12 cellular contexts compared by ENCODE assay signal in genomic region chr22:19143212-19143611, GRCh38. TPM values are rescaled to one million over a fixed set of nuclear protein-coding genes. Genes with fewer than 3 reads are reported as not detected.
A peak's percentile ranks its signal among the peaks of the same experiment; 100 is the strongest.
DNase-seq lines count a peak whose midpoint lies in the region; ATAC-seq and TF ChIP-seq lines count a peak whose summit lies in the region.
"Had no signal": no experiment of that assay in that cellular context is flagged by ENCODE, and none has a peak within 500 bp of the region (broad histone marks: within the 10 kb centered on the region; RNA-seq: fewer than 3 reads in every experiment).

No MANE protein-coding gene starts in this region.

- CTCF ChIA-PET in GM10248 (lab: Yijun Ruan, JAX), result interaction anchor here (0.7 to 4.7 kb wide), 14 partner anchors 10 to 486 kb away, joined by 3 to 39 read pairs (median 6); partner anchors contain the start of genes CLTCL1 and TSSK2

- H3K79me2 ChIP-seq in osteoblast (ENCODE audit: insufficient read depth, low read length), result peaks cover 23% of the 10 kb centered on the region

- H3K27me3 ChIP-seq in osteoblast (ENCODE audit: insufficient read depth, low read length), result peaks cover 17% of the 10 kb centered on the region

- peak overlapping the region; percentile 97; the same call in 1 of the 2 replicates for H3K4me3 ChIP-seq in GM08714 (ENCODE audit: low read length)
- peak overlapping the region; percentile 81 for H3K4me3 ChIP-seq in NB4 (ENCODE audit: low read depth, low read length)
- H3K4me3 ChIP-seq in osteoblast (ENCODE audit: insufficient read depth, low read length), result peak overlapping the region; percentile 100

- no peak overlapping the region for H3K27ac Mint-ChIP-seq in central memory CD8-positive, alpha-beta T cell (ENCODE audit: low read depth)

- peaks cover 6% of the 10 kb centered on the region for H4K20me1 ChIP-seq in osteoblast (ENCODE audit: insufficient read depth, low read length)

- DNase-seq in NB4 (ENCODE audit: low read depth) (no peak), osteoblast (ENCODE audit: insufficient read length, low spot score, missing footprints) (peak; percentile 11), DMS153 treated with DMSO at 0.1 percent for 48 hours (lab: John Stamatoyannopoulos, UW; ENCODE audit: unreplicated experiment) (no peak), NCI-H510A (lab: John Stamatoyannopoulos, UW) (no peak), GM10248 (ENCODE audit: extremely low spot score) (no peak)
- DNase-seq in central memory CD8-positive, alpha-beta T cell (ENCODE audit: low spot score in 2 of 2), result no peak
- DNase-seq: NCI-H146; Right ventricle myocardium superior; stimulated activated CD4-positive, alpha-beta T cell treated with anti-CD3 and anti-CD28 coated beads, Interleukin-12 subunit alpha, Interleukin-12 subunit beta, amount 100 ng/mL, for 4 hours had no signal

- peaks cover 18% of the 10 kb centered on the region for H3K4me1 Mint-ChIP-seq in central memory CD8-positive, alpha-beta T cell

- TF ChIP-seq CTCF in NB4 (IDR thresholded peaks at IDR 0.05; ENCODE audit: low read depth, low read length), result no peak
- TF ChIP-seq CTCF in osteoblast (IDR thresholded peaks at IDR 0.05; ENCODE audit: extremely low read depth, low read depth, low read length), result no peak
- no peak for TF ChIP-seq CTCF in GM10248 (IDR thresholded peaks at IDR 0.05; ENCODE audit: control extremely low read depth, extremely low read depth, low read depth, missing control alignments)

- H3K4me2 ChIP-seq in osteoblast (ENCODE audit: insufficient read depth, low read length), result peak overlapping the region; percentile 93

- no peak for TF ChIP-seq POLR2A in NB4 (IDR thresholded peaks at IDR 0.05; ENCODE audit: extremely low read depth, insufficient read length)

- no peak overlapping the region for H3K27ac ChIP-seq in osteoblast (ENCODE audit: low read depth, low read length)

- H3K9me3 Mint-ChIP-seq in central memory CD8-positive, alpha-beta T cell, result no peaks in the 10 kb centered on the region

- H3K36me3 ChIP-seq in osteoblast (ENCODE audit: insufficient read depth, low read length), result peaks cover 40% of the 10 kb centered on the region

- no peaks in the 10 kb centered on the region for H3K9me3 ChIP-seq in osteoblast (ENCODE audit: low read depth, low read length)

- H3K4me1 ChIP-seq in osteoblast (ENCODE audit: insufficient read depth, low read length), result peaks cover 5% of the 10 kb centered on the region

- no peaks in the 10 kb centered on the region for H3K27me3 Mint-ChIP-seq in central memory CD8-positive, alpha-beta T cell

- ATAC-seq in central memory CD8-positive, alpha-beta T cell (replicated peaks; ENCODE audit: extremely low read depth, poor library complexity, severe bottlenecking), result no peak

- H3K4me3 Mint-ChIP-seq in central memory CD8-positive, alpha-beta T cell, result peak overlapping the region; percentile 99

- POLR2A ChIA-PET in GM10248 (lab: Yijun Ruan, JAX), result interaction anchor here (1.0 kb wide), 1 partner anchor 31 kb away, joined by 3 read pairs; no protein-coding TSS in a partner anchor

- H3K36me3 Mint-ChIP-seq in central memory CD8-positive, alpha-beta T cell (ENCODE audit: insufficient read depth), result peaks cover 28% of the 10 kb centered on the region

- no peak overlapping the region for H2AFZ ChIP-seq in osteoblast (ENCODE audit: low read length)

RNA-seq across cellular contexts. Expression of gene ESS2, which starts 1.2 kb away (rescaled TPM):
- 19.4 and 22.1 TPM in 2 replicates for total RNA-seq in osteoblast

RNA-seq across cellular contexts. Expression of gene GSC2, which starts 6.9 kb away (rescaled TPM):
- total RNA-seq in osteoblast, result not detected in 2 replicates
- total RNA-seq: liver, Right ventricle myocardium superior had no signal

RNA-seq across cellular contexts. Expression of gene TSSK2, which starts 12.1 kb away (rescaled TPM):
- total RNA-seq in osteoblast, result not detected in 2 replicates
- total RNA-seq: Right ventricle myocardium superior, temporal lobe had no signal

RNA-seq across cellular contexts. Expression of gene DGCR2, which starts 21.0 kb away (rescaled TPM):
- total RNA-seq in osteoblast, result 40.7 and 43.4 TPM in 2 replicates

RNA-seq across cellular contexts. Expression of gene SLC25A1, which starts 35.3 kb away (rescaled TPM):
- 63.7 and 69.2 TPM in 2 replicates for total RNA-seq in osteoblast
